1 cellular context compared by ENCODE assay signal in genomic region chr2:130337735-130338325, GRCh38.
A peak's percentile ranks its signal among the peaks of the same experiment; 100 is the strongest.
TF ChIP-seq lines count a peak whose summit lies in the region.

No MANE protein-coding gene starts in this region.

TF ChIP-seq in K562, 482 proteins besides CTCF, POLR2A, EP300 and RAD21 (continued from another document and continues in another):
- 0 out of 2 replicates have a peak, but pooled peaks have one; percentile 20 for TF ChIP-seq RREB1 (CRISPR knock-in tag; IDR thresholded peaks at IDR 0.05)
- no peak for TF ChIP-seq U2AF2 (optimal IDR thresholded peaks at IDR 0.05; ENCODE audit: low read depth, low read length)
- TF ChIP-seq MTA1 (IDR thresholded peaks at IDR 0.05; ENCODE audit: borderline replicate concordance) = 0 out of 2 replicates have a peak, but pooled peaks have one; percentile 17
- 0 out of 2 replicates have a peak, but pooled peaks have one; percentile 14 for TF ChIP-seq LEF1 (IDR thresholded peaks at IDR 0.05)
- peak; percentile 16; the same call in 1 of the 2 replicates for TF ChIP-seq ATF7 (IDR thresholded peaks at IDR 0.05)
- TF ChIP-seq NCOR1 (IDR thresholded peaks at IDR 0.05) = 0 out of 2 replicates have a peak, but pooled peaks have one; percentile 27
- TF ChIP-seq ZNF140 (CRISPR knock-in tag; IDR thresholded peaks at IDR 0.05) = no peak
- TF ChIP-seq ZNF395 (CRISPR knock-in tag; IDR thresholded peaks at IDR 0.05) = peak; percentile 14; the same call in 1 of the 2 replicates
- TF ChIP-seq SOX6 (IDR thresholded peaks at IDR 0.05) = peak; percentile 65
- no peak for TF ChIP-seq ZNF41 (CRISPR knock-in tag; conservative IDR thresholded peaks at IDR 0.05)
- peak; percentile 61 for TF ChIP-seq NCOA4 (IDR thresholded peaks at IDR 0.05; ENCODE audit: partially characterized antibody)
- TF ChIP-seq FOS (IDR thresholded peaks at IDR 0.05; ENCODE audit: extremely low read depth, insufficient read length) = peak; percentile 12
- TF ChIP-seq SMARCE1 (IDR thresholded peaks at IDR 0.05) = peak; percentile 87
- peak; percentile 40 for TF ChIP-seq RAD51 (IDR thresholded peaks at IDR 0.05; ENCODE audit: borderline replicate concordance, low read depth)
- 0 out of 2 replicates have a peak, but pooled peaks have one; percentile 20 for TF ChIP-seq IFI16 (CRISPR knock-in tag; IDR thresholded peaks at IDR 0.05)
- TF ChIP-seq ZNF384 (IDR thresholded peaks at IDR 0.05; ENCODE audit: low read depth, low read length) = no peak
- 0 out of 4 replicates have a peak, but pooled peaks of 1 of the 2 experiments have one; percentile 10 for TF ChIP-seq TRIM24 (IDR thresholded peaks at IDR 0.05)
- TF ChIP-seq AFF1 (IDR thresholded peaks at IDR 0.05; ENCODE audit: low read depth in 1 of 2, partially characterized antibody in 2 of 2) = peak in 1 of 2 experiments; percentile 25
- TF ChIP-seq GATAD2A (IDR thresholded peaks at IDR 0.05) = no peak
- TF ChIP-seq ZNF318 (IDR thresholded peaks at IDR 0.05; ENCODE audit: borderline replicate concordance in 1 of 2, low read depth in 1 of 2) = 0 out of 4 replicates have a peak, but pooled peaks of 1 of the 2 experiments have one; percentile 32
- TF ChIP-seq MITF (IDR thresholded peaks at IDR 0.05) = peak; percentile 45; the same call in 1 of the 2 replicates
- TF ChIP-seq UBTF (IDR thresholded peaks at IDR 0.05; ENCODE audit: borderline replicate concordance in 1 of 2, low read depth in 2 of 2, low read length in 2 of 2) = 0 out of 4 replicates have a peak, but pooled peaks of 1 of the 2 experiments have one; percentile 0
- 0 out of 2 replicates have a peak, but pooled peaks have one; percentile 11 for TF ChIP-seq NKRF (IDR thresholded peaks at IDR 0.05; ENCODE audit: borderline replicate concordance)
- no peak for TF ChIP-seq NFE2L1 (tag; IDR thresholded peaks at IDR 0.05; ENCODE audit: borderline replicate concordance, low read depth)
